ENCODE assay signal across 7 cellular contexts in the genomic region with DNA sequence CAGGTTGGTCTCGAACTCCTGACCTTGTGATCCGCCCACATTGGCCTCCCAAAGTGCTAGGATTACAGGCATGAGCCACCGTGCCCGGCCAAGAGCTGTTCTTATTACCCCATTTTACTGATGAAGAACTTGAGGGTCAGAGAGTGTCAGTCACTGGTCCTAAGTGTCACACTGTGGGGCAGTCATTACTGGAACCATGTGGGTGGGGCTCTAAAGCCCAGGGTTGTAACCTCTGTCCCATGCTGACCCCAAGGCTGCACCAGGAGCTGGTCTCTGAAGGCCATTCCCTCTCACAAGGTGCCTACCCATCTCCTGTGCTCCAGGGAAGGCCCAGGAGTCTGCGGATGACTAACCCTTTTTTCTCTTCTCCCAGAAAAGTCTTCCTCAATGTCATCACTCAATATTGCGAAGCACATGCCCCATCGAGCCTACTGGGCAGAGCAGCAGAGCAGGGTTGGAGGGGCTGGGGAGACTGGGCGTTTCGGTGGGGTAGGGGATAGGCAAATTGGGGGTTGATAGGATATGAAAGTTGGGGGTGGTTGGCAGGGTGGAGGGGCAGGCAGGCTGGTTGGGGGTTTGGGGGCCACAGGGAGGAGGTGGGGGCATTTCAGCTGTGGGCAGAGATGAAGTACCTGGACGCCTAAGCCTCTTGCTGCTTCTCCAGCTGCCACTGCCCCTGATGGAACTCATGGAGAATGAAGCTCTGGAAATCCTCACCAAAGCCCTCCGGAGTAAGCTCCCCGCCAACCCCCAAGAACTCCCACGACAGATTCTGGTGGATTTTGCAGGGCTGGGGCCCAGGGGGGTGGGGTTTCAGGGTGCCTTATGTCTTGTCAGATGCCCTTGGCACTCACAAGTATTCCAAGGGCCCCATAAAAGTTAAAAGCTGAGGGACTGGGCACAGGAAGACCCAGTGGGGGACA. TPM values are rescaled to one million over a fixed set of nuclear protein-coding genes. Genes with fewer than 3 reads are reported as not detected.
DNase-seq lines count a peak whose midpoint lies in the region; ATAC-seq and TF ChIP-seq lines count a peak whose summit lies in the region.
"Had no signal": no experiment of that assay in that cellular context is flagged by ENCODE, and none has a peak within 500 bp of the region (broad histone marks: within the 10 kb centered on the region; RNA-seq: fewer than 3 reads in every experiment).

No MANE protein-coding gene starts in this region.

- TF ChIP-seq CTCF in HL-60 (IDR thresholded peaks at IDR 0.05; ENCODE audit: insufficient read depth, low read length), result no peak
- TF ChIP-seq CTCF in neutrophil (IDR thresholded peaks at IDR 0.05), result no peak

- H3K27me3 Mint-ChIP-seq in activated T-helper 17 cell treated with anti-CD3 and anti-CD28 coated beads, Interleukin-2, amount 50 U/mL, for 72 hours, result peaks cover 10% of the 10 kb centered on the region

- DNase-seq in HL-60 (ENCODE audit: low read depth in 1 of 2, low spot score in 1 of 2), result no peak
- DNase-seq in NCI-H345 (lab: John Stamatoyannopoulos, UW), result no peak
- no peak for DNase-seq in 8988T
- no peak for DNase-seq in pons (ENCODE audit: low spot score)

- H3K9me3 ChIP-seq in neutrophil, result no peaks in the 10 kb centered on the region

- H3K4me1 ChIP-seq in neutrophil (ENCODE audit: control insufficient read depth in 1 of 2, insufficient read depth in 1 of 2, low read depth in 1 of 2, low read length in 1 of 2), result peaks cover 46 to 58% of the 10 kb centered on the region in 2 experiments

- peak overlapping the region; percentile 98 for H3K4me3 Mint-ChIP-seq in activated T-helper 17 cell treated with anti-CD3 and anti-CD28 coated beads, Interleukin-2, amount 50 U/mL, for 72 hours

- peaks cover 13% of the 10 kb centered on the region for H3K36me3 ChIP-seq in neutrophil

- H3K4me3 ChIP-seq in HL-60 (replicated peaks; ENCODE audit: insufficient read depth, low read length) (peak overlapping the region; percentile 47; the same call in 1 of the 2 replicates), neutrophil (ENCODE audit: low read depth in 1 of 2, low read length in 1 of 2) (peak overlapping the region in 1 of 2 experiments; percentile 72)

- peaks cover 25% of the 10 kb centered on the region for H3K27me3 ChIP-seq in HL-60 (ENCODE audit: insufficient read depth, poor library complexity, severe bottlenecking)
- H3K27me3 ChIP-seq in neutrophil, result peaks cover 44% of the 10 kb centered on the region

- H3K4me1 Mint-ChIP-seq in activated T-helper 17 cell treated with anti-CD3 and anti-CD28 coated beads, Interleukin-2, amount 50 U/mL, for 72 hours, result peaks cover 10% of the 10 kb centered on the region

- no peak overlapping the region for H3K27ac Mint-ChIP-seq in activated T-helper 17 cell treated with anti-CD3 and anti-CD28 coated beads, Interleukin-2, amount 50 U/mL, for 72 hours

- H3K9me3 Mint-ChIP-seq in activated T-helper 17 cell treated with anti-CD3 and anti-CD28 coated beads, Interleukin-2, amount 50 U/mL, for 72 hours, result no peaks in the 10 kb centered on the region

- H3K27ac ChIP-seq in HL-60 (replicated peaks), result no peak overlapping the region
- H3K27ac ChIP-seq in neutrophil, result peak overlapping the region; percentile 99

- no peak for ATAC-seq in activated T-helper 17 cell treated with anti-CD3 and anti-CD28 coated beads, Interleukin-2, amount 50 U/mL, for 72 hours (replicated peaks)

- peaks cover 20% of the 10 kb centered on the region for H3K36me3 Mint-ChIP-seq in activated T-helper 17 cell treated with anti-CD3 and anti-CD28 coated beads, Interleukin-2, amount 50 U/mL, for 72 hours (ENCODE audit: low read depth)

RNA-seq across cellular contexts. Expression of a gene that starts 2.0 kb away (rescaled TPM):
- 10 to 100 TPM; 31.2 to 55.7 TPM for total RNA-seq in activated T-helper 17 cell treated with anti-CD3 and anti-CD28 coated beads, Interleukin-2, amount 50 U/mL, for 72 hours

RNA-seq across cellular contexts. Expression of a gene that starts 3.2 kb away (rescaled TPM):
- not detected for total RNA-seq in activated T-helper 17 cell treated with anti-CD3 and anti-CD28 coated beads, Interleukin-2, amount 50 U/mL, for 72 hours
- total RNA-seq: mononuclear cell had no signal

RNA-seq across cellular contexts. Expression of a gene that starts 12.3 kb away (rescaled TPM):
- not detected for total RNA-seq in activated T-helper 17 cell treated with anti-CD3 and anti-CD28 coated beads, Interleukin-2, amount 50 U/mL, for 72 hours
- total RNA-seq: mononuclear cell had no signal

RNA-seq across cellular contexts. Expression of a gene that starts 14.0 kb away (rescaled TPM):
- total RNA-seq in activated T-helper 17 cell treated with anti-CD3 and anti-CD28 coated beads, Interleukin-2, amount 50 U/mL, for 72 hours, result 100 to 1,000 TPM; 157 to 218 TPM

RNA-seq across cellular contexts. Expression of a gene that starts 14.6 kb away (rescaled TPM):
- 100 to 1,000 TPM; 124 to 164 TPM for total RNA-seq in activated T-helper 17 cell treated with anti-CD3 and anti-CD28 coated beads, Interleukin-2, amount 50 U/mL, for 72 hours
